In the genomic region with DNA sequence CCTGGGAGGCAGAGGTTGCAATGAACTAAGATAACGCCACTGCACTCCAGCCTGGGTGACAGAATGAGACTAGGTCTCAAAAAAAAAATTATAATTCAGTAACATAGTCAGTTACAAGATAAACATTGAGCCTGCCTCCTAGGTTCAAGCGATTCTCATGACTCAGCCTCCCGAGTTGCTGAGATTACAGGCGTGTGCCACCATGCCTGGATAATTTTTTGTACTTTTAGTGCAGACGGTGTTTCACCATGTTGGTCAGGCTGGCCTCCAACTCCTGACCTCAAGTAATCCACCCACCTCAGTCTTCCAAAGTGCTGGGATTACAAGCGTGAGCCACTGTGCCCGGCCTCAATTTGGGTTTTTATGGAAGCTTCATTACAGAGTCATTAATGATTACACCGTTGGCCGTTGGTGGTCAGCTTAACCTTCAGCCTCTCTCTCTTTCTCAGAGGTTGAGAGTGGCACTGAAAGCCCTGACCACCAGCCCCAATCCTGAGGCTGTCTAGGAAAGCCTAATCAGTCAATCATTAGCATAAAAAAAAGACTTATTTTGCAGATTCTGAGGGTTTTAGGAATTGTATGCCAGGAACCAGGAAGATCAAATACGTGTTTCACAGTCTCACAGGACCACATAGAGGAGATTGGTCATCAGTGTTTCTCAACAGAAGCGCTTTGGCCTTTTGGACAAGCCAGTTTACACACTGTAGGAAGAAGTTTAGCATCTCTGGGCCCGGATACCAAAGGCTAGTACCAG, we compare ENCODE assay signal across 9 cellular contexts. TPM values are rescaled to one million over a fixed set of nuclear protein-coding genes. Genes with fewer than 3 reads are reported as not detected.
A peak's percentile ranks its signal among the peaks of the same experiment; 100 is the strongest.
DNase-seq lines count a peak whose midpoint lies in the region; ATAC-seq and TF ChIP-seq lines count a peak whose summit lies in the region.
"Had no signal": no experiment of that assay in that cellular context is flagged by ENCODE, and none has a peak within 500 bp of the region (broad histone marks: within the 10 kb centered on the region; RNA-seq: fewer than 3 reads in every experiment).

No MANE protein-coding gene starts in this region.

- TF ChIP-seq CTCF in natural killer cell (IDR thresholded peaks at IDR 0.05), result no peak
- TF ChIP-seq CTCF in WTC11 (IDR thresholded peaks at IDR 0.05), result no peak

- CTCF ChIA-PET in WTC11 (lab: Charles Lee), result interaction anchor here (1.0 kb wide), 1 partner anchor 180 kb away, joined by 3 read pairs; no protein-coding TSS in a partner anchor

- POLR2A ChIA-PET in WTC11 (lab: Charles Lee), result no interaction called here

- H3K9me3 Mint-ChIP-seq in natural killer cell (no peaks in the 10 kb centered on the region), WTC11 (no peaks in the 10 kb centered on the region)
- H3K9me3 Mint-ChIP-seq in natural killer cell treated with Interleukin-12 subunit alpha and Interleukin-12 subunit beta and Interleukin-15 and Interleukin-18, amount 100 ng/mL, for 72 hours, result no peaks in the 10 kb centered on the region

- DNase-seq in natural killer cell, result no peak
- no peak for DNase-seq in natural killer cell treated with Interleukin-12 subunit alpha and Interleukin-12 subunit beta and Interleukin-15 and Interleukin-18, amount 100 ng/mL, for 72 hours (ENCODE audit: low spot score)
- DNase-seq in WTC11 (ENCODE audit: low spot score), result no peak
- DNase-seq in iPS-NIHi7 (ENCODE audit: extremely low spot score), result peak; percentile 12
- no peak for DNase-seq in NCI-H345 (lab: John Stamatoyannopoulos, UW)
- DNase-seq in NK-92 treated with Interleukin-12 subunit alpha and Interleukin-12 subunit beta, amount 100 ng/mL, for 24 hours (lab: John Stamatoyannopoulos, UW), result no peak
- no peak for DNase-seq in CD1c-positive myeloid dendritic cell (ENCODE audit: extremely low spot score)
- DNase-seq: NCI-H187 had no signal

- H3K27ac Mint-ChIP-seq in natural killer cell, result peak overlapping the region; percentile 85 to 90
- peak overlapping the region in 1 of 2 donors; percentile 84 for H3K27ac Mint-ChIP-seq in natural killer cell treated with Interleukin-12 subunit alpha and Interleukin-12 subunit beta and Interleukin-15 and Interleukin-18, amount 100 ng/mL, for 72 hours
- no peak overlapping the region for H3K27ac Mint-ChIP-seq in WTC11

- peak overlapping the region; percentile 88 for H3K4me3 Mint-ChIP-seq in natural killer cell
- H3K4me3 Mint-ChIP-seq in natural killer cell treated with Interleukin-12 subunit alpha and Interleukin-12 subunit beta and Interleukin-15 and Interleukin-18, amount 100 ng/mL, for 72 hours, result no peak overlapping the region
- H3K4me3 Mint-ChIP-seq in WTC11, result peak overlapping the region; percentile 71

- intact Hi-C loops in natural killer cell (cut with micrococcal nuclease), result loop anchor here (5.0 kb wide), 1 partner anchor 42 kb away; no protein-coding TSS in a partner anchor

- H3K36me3 Mint-ChIP-seq in natural killer cell (no peaks in the 10 kb centered on the region), WTC11 (no peaks in the 10 kb centered on the region)
- H3K36me3 Mint-ChIP-seq in natural killer cell treated with Interleukin-12 subunit alpha and Interleukin-12 subunit beta and Interleukin-15 and Interleukin-18, amount 100 ng/mL, for 72 hours, result no peaks in the 10 kb centered on the region

- H3K27me3 Mint-ChIP-seq in natural killer cell (ENCODE audit: low read depth in 2 of 2) (no peaks in the 10 kb centered on the region), WTC11 (ENCODE audit: low read depth) (no peaks in the 10 kb centered on the region)
- H3K27me3 Mint-ChIP-seq in natural killer cell treated with Interleukin-12 subunit alpha and Interleukin-12 subunit beta and Interleukin-15 and Interleukin-18, amount 100 ng/mL, for 72 hours, result no peaks in the 10 kb centered on the region

- ATAC-seq in natural killer cell (no peak), WTC11 (no peak), GM21423 (IDR thresholded peaks at IDR 0.05; ENCODE audit: unreplicated experiment) (no peak)
- no peak for ATAC-seq in natural killer cell treated with Interleukin-12 subunit alpha and Interleukin-12 subunit beta and Interleukin-15 and Interleukin-18, amount 100 ng/mL, for 72 hours

- H3K4me1 Mint-ChIP-seq in natural killer cell (no peaks in the 10 kb centered on the region), WTC11 (peaks cover 4% of the 10 kb centered on the region)
- peaks cover 6 to 7% of the 10 kb centered on the region in 2 donors for H3K4me1 Mint-ChIP-seq in natural killer cell treated with Interleukin-12 subunit alpha and Interleukin-12 subunit beta and Interleukin-15 and Interleukin-18, amount 100 ng/mL, for 72 hours (ENCODE audit: low read depth in 2 of 2)

TF ChIP-seq in WTC11, 78 proteins besides CTCF, POLR2A, EP300 and RAD21:
- TF ChIP-seq ZNF396 (CRISPR knock-in tag; IDR thresholded peaks at IDR 0.05; ENCODE audit: borderline replicate concordance), result no peak
- TF ChIP-seq CBFB (CRISPR knock-in tag; IDR thresholded peaks at IDR 0.05; ENCODE audit: low read depth), result no peak
- 0 out of 2 replicates have a peak, but pooled peaks have one; percentile 39 for TF ChIP-seq GABPB1 (CRISPR knock-in tag; IDR thresholded peaks at IDR 0.05)
- TF ChIP-seq ZNF263 (CRISPR knock-in tag; IDR thresholded peaks at IDR 0.05; ENCODE audit: low read depth), result no peak
- no peak for TF ChIP-seq NR1H2 (CRISPR knock-in tag; IDR thresholded peaks at IDR 0.05)

RNA-seq across cellular contexts. Expression of gene LRRC37A3, which starts 1.3 kb away (rescaled TPM):
- total RNA-seq in natural killer cell (10 to 100 TPM in 2 of 3 donors, 1 to 10 TPM in 1; 7.8 to 22.7 (median 10.5) TPM), WTC11 (2021) (3.5 to 4.6 TPM (median 4.4 TPM) in 3 replicates)
- 1 to 10 TPM; 7.0 to 8.5 TPM for total RNA-seq in natural killer cell treated with Interleukin-12 subunit alpha and Interleukin-12 subunit beta and Interleukin-15 and Interleukin-18, amount 100 ng/mL, for 72 hours
